In the genomic region with DNA sequence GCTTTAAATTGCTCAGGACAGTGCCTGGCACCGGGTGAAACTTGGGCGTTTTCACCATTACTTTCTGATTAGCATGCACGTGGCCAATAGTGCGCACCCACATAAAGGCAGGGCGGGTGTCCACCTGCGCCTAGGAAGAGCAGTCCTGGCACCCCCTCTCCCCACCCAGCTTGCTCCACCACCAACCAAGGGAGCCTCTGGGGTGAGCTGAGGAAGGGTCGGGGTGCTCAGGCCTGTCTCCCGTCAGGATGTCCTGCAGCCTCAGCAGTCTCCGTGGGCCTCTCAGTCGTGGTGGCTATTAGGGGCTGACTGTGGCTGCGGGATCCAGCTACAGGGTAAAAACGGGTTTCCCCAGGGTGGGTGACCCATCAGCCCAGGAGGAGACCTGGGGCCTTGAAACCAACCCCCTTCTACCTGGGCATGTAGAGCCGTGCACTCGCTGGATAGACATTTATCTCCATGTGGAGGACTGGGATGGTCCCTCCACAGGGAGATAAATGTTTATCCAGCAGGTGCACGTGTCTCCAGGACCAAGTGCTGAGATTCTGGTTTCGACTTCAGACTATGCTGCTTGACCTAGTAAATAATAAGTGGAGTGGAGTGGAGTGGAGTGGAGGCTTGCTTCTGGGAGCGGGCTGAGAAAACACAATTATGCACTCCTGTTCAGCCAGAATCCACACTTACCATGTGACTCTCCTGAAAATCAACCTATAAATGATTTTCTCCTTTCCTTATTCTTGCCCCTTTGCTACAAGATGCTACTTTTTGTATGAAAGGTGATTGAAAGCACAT, we compare ENCODE assay signal across 19 cellular contexts.
DNase-seq lines count a peak whose midpoint lies in the region; ATAC-seq, FAIRE-seq and TF ChIP-seq lines count a peak whose summit lies in the region.
"Had no signal": no experiment of that assay in that cellular context is flagged by ENCODE, and none has a peak within 500 bp of the region (broad histone marks: within the 10 kb centered on the region; RNA-seq: fewer than 3 reads in every experiment).

No MANE protein-coding gene starts in this region.

- no peak overlapping the region for H3K27ac ChIP-seq in H1 (ENCODE audit: low read depth, low read length)
- no peak overlapping the region for H3K27ac ChIP-seq in neuronal stem cell (replicated peaks; ENCODE audit: low read length)
- H3K27ac ChIP-seq: BLaER1 treated with 17β-estradiol and CSF1 and Interleukin-3, amounts not matched to agents 10 nM and 100 nM; PC-9; SK-N-MC had no signal

- H2AK5ac ChIP-seq in H1 (ENCODE audit: low read depth, low read length) (no peak overlapping the region), neuronal stem cell (ENCODE audit: low read depth, low read length) (peak overlapping the region; percentile 9)

- no peak overlapping the region for H4K91ac ChIP-seq in H1 (replicated peaks; ENCODE audit: insufficient read length, low read length)
- H4K91ac ChIP-seq in neuronal stem cell (ENCODE audit: low read depth, low read length, poor library complexity): no peak overlapping the region

- no peak overlapping the region for H2BK20ac ChIP-seq in H1 (ENCODE audit: low read length)

- H3K4me2 ChIP-seq in H1 (ENCODE audit: insufficient read depth in 1 of 2, low read depth in 2 of 2, low read length in 2 of 2) (no peak overlapping the region), neuronal stem cell (ENCODE audit: insufficient read depth, low read length, poor library complexity, severe bottlenecking) (no peak overlapping the region)
- H3K4me2 ChIP-seq: BLaER1 treated with 17β-estradiol and CSF1 and Interleukin-3, amounts not matched to agents 10 nM and 100 nM; GM23338 had no signal

- no peak for ATAC-seq in HG03571 (IDR thresholded peaks at IDR 0.05; ENCODE audit: unreplicated experiment)
- ATAC-seq: GM12878, GM23338, T-cell had no signal

- no peak overlapping the region for H3K56ac ChIP-seq in H1 (replicated peaks; ENCODE audit: insufficient read length, low read depth, low read length)

- H3K9me3 ChIP-seq in H1 (ENCODE audit: insufficient read depth in 2 of 2, low read depth in 1 of 2, low read length in 1 of 2): no peaks in the 10 kb centered on the region
- H3K9me3 ChIP-seq in neuronal stem cell (replicated peaks in 1 of 2; ENCODE audit: control insufficient read depth in 2 of 2, insufficient read depth in 1 of 2, low read depth in 1 of 2, low read length in 2 of 2): no peaks in the 10 kb centered on the region
- H3K9me3 ChIP-seq: BLaER1 treated with 17β-estradiol and CSF1 and Interleukin-3, amounts not matched to agents 10 nM and 100 nM; MG63 had no signal

- H3K23ac ChIP-seq in H1 (ENCODE audit: insufficient read length) (no peak overlapping the region), neuronal stem cell (ENCODE audit: low read depth, low read length, poor library complexity) (no peak overlapping the region)

- TF ChIP-seq POLR2A in H1 (IDR thresholded peaks at IDR 0.05; ENCODE audit: control extremely low read depth in 1 of 2, low read depth in 2 of 2, low read length in 2 of 2): no peak

- no peaks in the 10 kb centered on the region for H3K27me3 ChIP-seq in H1 (replicated peaks in 1 of 4; ENCODE audit: control insufficient read depth in 3 of 4, extremely low read depth in 1 of 4, insufficient read depth in 3 of 4, low read length in 3 of 4)
- no peaks in the 10 kb centered on the region for H3K27me3 ChIP-seq in neuronal stem cell (ENCODE audit: control insufficient read depth in 3 of 3, insufficient read depth in 3 of 3, low read depth in 1 of 3, low read length in 3 of 3)
- H3K27me3 ChIP-seq: BLaER1 treated with 17β-estradiol and CSF1 and Interleukin-3, amounts not matched to agents 10 nM and 100 nM; MG63 had no signal

- no peak overlapping the region for H4K5ac ChIP-seq in H1 (ENCODE audit: insufficient read length, low read depth, low read length)

- no peak overlapping the region for H3K14ac ChIP-seq in H1 (ENCODE audit: insufficient read length)
- no peak overlapping the region for H3K14ac ChIP-seq in neuronal stem cell (ENCODE audit: low read length)

- no peaks in the 10 kb centered on the region; the same call in 1 of the 2 replicates for H3K79me1 ChIP-seq in H1 (ENCODE audit: low read depth, low read length)
- no peaks in the 10 kb centered on the region for H3K79me1 ChIP-seq in neuronal stem cell (ENCODE audit: low read depth, low read length)

- 0 out of 2 replicates have a peak overlapping the region, but pooled peaks have one; percentile 18 for H4K8ac ChIP-seq in H1 (ENCODE audit: extremely low read depth, insufficient read depth, low read length)
- no peak overlapping the region for H4K8ac ChIP-seq in neuronal stem cell (ENCODE audit: low read depth, low read length)

- H3K4ac ChIP-seq in H1 (replicated peaks; ENCODE audit: insufficient read length, low read depth, low read length) (no peak overlapping the region), neuronal stem cell (ENCODE audit: low read length) (no peak overlapping the region)

- H3K9ac ChIP-seq in H1 (replicated peaks in 1 of 4; ENCODE audit: extremely low read depth in 1 of 4, low read depth in 3 of 4, low read length in 3 of 4) (no peak overlapping the region), neuronal stem cell (ENCODE audit: low read depth, low read length, poor library complexity) (no peak overlapping the region)
- H3K9ac ChIP-seq: BLaER1 treated with 17β-estradiol and CSF1 and Interleukin-3, amounts not matched to agents 10 nM and 100 nM had no signal

- DNase-seq in NCI-H1092 treated with DMSO at 0.1 percent for 48 hours (lab: John Stamatoyannopoulos, UW): peak; percentile 46
- DNase-seq in NCI-H1092 (lab: John Stamatoyannopoulos, UW): no peak
- peak; percentile 38 for DNase-seq in NCI-H2029 (lab: John Stamatoyannopoulos, UW)
- no peak for DNase-seq in H1 (ENCODE audit: low read depth in 1 of 2, low spot score in 2 of 2)
- no peak for DNase-seq in neuronal stem cell (ENCODE audit: low spot score)
- DNase-seq in GM20000 (ENCODE audit: low spot score): no peak
- DNase-seq in GM10266 (ENCODE audit: extremely low spot score): no peak
- DNase-seq: 8988T, HFFc6, MG63, NCI-H2107, NCI-H526, PC-9, T-cell had no signal

- 91% methylated on average over 17 of the region's 17 CpGs; no CpG with 5 or more reads in 1 of the 2 experiments for WGBS in H1 (ENCODE audit: extremely low coverage in 1 of 2, insufficient coverage in 1 of 2, insufficient read length in 1 of 2, insufficient replicate concordance in 2 of 2, low coverage in 1 of 2, low lambda C conversion rate in 2 of 2, missing lambda C conversion rate in 1 of 2), 2 experiments
- WGBS in neuronal stem cell (ENCODE audit: extremely low coverage in 2 of 2, insufficient read length in 2 of 2, insufficient replicate concordance in 1 of 2), 2 donors: no CpG with 5 or more reads among the region's 17 CpGs

- no peaks in the 10 kb centered on the region for H4K20me1 ChIP-seq in H1 (replicated peaks in 1 of 2; ENCODE audit: control insufficient read depth in 1 of 2, insufficient read depth in 2 of 2, low read length in 2 of 2)

- H3K79me2 ChIP-seq in H1 (ENCODE audit: control insufficient read depth in 1 of 2, insufficient read depth in 2 of 2, low read length in 2 of 2): no peaks in the 10 kb centered on the region

- H2BK5ac ChIP-seq in H1 (ENCODE audit: low read depth, low read length) (no peak overlapping the region), neuronal stem cell (ENCODE audit: low read length) (no peak overlapping the region)

- H3K23me2 ChIP-seq in H1 (ENCODE audit: low read depth, low read length): no peaks in the 10 kb centered on the region; the same call in 1 of the 2 replicates

- no peak for TF ChIP-seq RAD21 in H1 (IDR thresholded peaks at IDR 0.05 in 1 of 2, conservative IDR thresholded peaks at IDR 0.05 in 1 of 2; ENCODE audit: low read depth in 2 of 2, low read length in 2 of 2)

- H2AFZ ChIP-seq in H1 (ENCODE audit: low read length) (no peak overlapping the region), neuronal stem cell (ENCODE audit: low read length) (no peak overlapping the region)
- H2AFZ ChIP-seq: GM23338, PC-9 had no signal

- TF ChIP-seq CTCF in H1 (IDR thresholded peaks at IDR 0.05; ENCODE audit: control extremely low read depth in 1 of 3, insufficient read depth in 1 of 3, low read depth in 1 of 3, low read length in 3 of 3) (no peak), GM20000 (IDR thresholded peaks at IDR 0.05; ENCODE audit: extremely low read depth, missing control alignments) (no peak), GM10266 (IDR thresholded peaks at IDR 0.05; ENCODE audit: control insufficient read depth, insufficient read depth, low read depth, missing control alignments) (no peak)

- CTCF ChIA-PET in H1 (lab: Charles Lee; ENCODE audit: partially characterized antibody): interaction anchor here (0.5 to 1.9 kb wide), 4 partner anchors 9 to 444 kb away, joined by 3 to 6 read pairs (median 3); no protein-coding TSS in a partner anchor

- H2BK15ac ChIP-seq in H1 (ENCODE audit: low read length) (no peak overlapping the region), neuronal stem cell (ENCODE audit: low read length) (no peak overlapping the region)

- H3K18ac ChIP-seq in H1 (ENCODE audit: extremely low read depth, low read length) (no peak overlapping the region), neuronal stem cell (ENCODE audit: low read length) (no peak overlapping the region)

- H2BK12ac ChIP-seq in H1 (ENCODE audit: low read depth, low read length): no peak overlapping the region
- H2BK12ac ChIP-seq in neuronal stem cell (ENCODE audit: low read length): no peak overlapping the region

- H3K4me3 ChIP-seq in H1 (ENCODE audit: extremely low read depth in 1 of 4, insufficient read depth in 2 of 4, low read depth in 3 of 4, low read length in 4 of 4): no peak overlapping the region
- H3K4me3 ChIP-seq in neuronal stem cell (ENCODE audit: low read length in 2 of 2): no peak overlapping the region
- H3K4me3 ChIP-seq: BLaER1 treated with 17β-estradiol and CSF1 and Interleukin-3, amounts not matched to agents 10 nM and 100 nM; GM12878; GM23338; MG63; PC-9; SK-N-MC had no signal

- H3K36me3 ChIP-seq in H1 (ENCODE audit: control insufficient read depth in 2 of 4, insufficient read depth in 4 of 4, low read length in 3 of 4) (no peaks in the 10 kb centered on the region), neuronal stem cell (replicated peaks in 1 of 2; ENCODE audit: control insufficient read depth in 2 of 2, insufficient read depth in 2 of 2, low read length in 2 of 2) (no peaks in the 10 kb centered on the region)
- H3K36me3 ChIP-seq: BLaER1 treated with 17β-estradiol and CSF1 and Interleukin-3, amounts not matched to agents 10 nM and 100 nM; MG63 had no signal

- no peaks in the 10 kb centered on the region; a peak in 1 of 7 replicates for H3K4me1 ChIP-seq in H1 (replicated peaks in 1 of 4; ENCODE audit: control insufficient read depth in 3 of 4, insufficient read depth in 4 of 4, low read length in 3 of 4)
- H3K4me1 ChIP-seq in neuronal stem cell (ENCODE audit: control insufficient read depth in 2 of 2, insufficient read depth in 1 of 2, low read depth in 1 of 2, low read length in 2 of 2): no peaks in the 10 kb centered on the region

- POLR2A ChIA-PET in H1 (lab: Charles Lee; ENCODE audit: partially characterized antibody): no interaction called here

- no peak for FAIRE-seq in H1 (lab: Jason Lieb, UNC)
- FAIRE-seq: GM12878 had no signal

- H2BK120ac ChIP-seq in H1 (replicated peaks; ENCODE audit: low read depth, low read length) (no peak overlapping the region), neuronal stem cell (ENCODE audit: low read depth, low read length) (no peak overlapping the region)

- TF ChIP-seq EP300 in H1 (IDR thresholded peaks at IDR 0.05; ENCODE audit: borderline replicate concordance in 1 of 2, low read depth in 2 of 2, low read length in 2 of 2): no peak

Comparison
In these comparisons a context has a peak if more than half of its experiments do, and no peak if none do; other contexts are left out.
1. DNase-seq: peak in NCI-H1092 treated with DMSO at 0.1 percent for 48 hours (single experiment) and NCI-H2029 (single experiment); none in NCI-H1092 (single experiment), H1 (0 of 2), neuronal stem cell (single experiment), GM20000 (single experiment) and GM10266 (single experiment).